Comparison of ENCODE assay signal across 17 cellular contexts in genomic region chr16:78584991-78585390, GRCh38.
A peak's percentile ranks its signal among the peaks of the same experiment; 100 is the strongest.
DNase-seq lines count a peak whose midpoint lies in the region; ATAC-seq and TF ChIP-seq lines count a peak whose summit lies in the region.
"Had no signal": no experiment of that assay in that cellular context is flagged by ENCODE, and none has a peak within 500 bp of the region (broad histone marks: within the 10 kb centered on the region; RNA-seq: fewer than 3 reads in every experiment).

No MANE protein-coding gene starts in this region.

- TF ChIP-seq CTCF in osteocyte (IDR thresholded peaks at IDR 0.05) (no peak), adrenal gland (IDR thresholded peaks at IDR 0.05) (no peak)

- H3K4me3 Mint-ChIP-seq in osteocyte (ENCODE audit: unreplicated experiment) = no peak overlapping the region
- no peak overlapping the region for H3K4me3 Mint-ChIP-seq in stimulated activated effector memory CD8-positive, alpha-beta T cell treated with anti-CD3 and anti-CD28 coated beads, Interleukin-12 subunit alpha, Interleukin-12 subunit beta, amount 100 ng/mL, for 72 hours
- H3K4me3 Mint-ChIP-seq: B cell; CD8-positive, alpha-beta T cell had no signal

- no peak for TF ChIP-seq POLR2A in adrenal gland (IDR thresholded peaks at IDR 0.05)

- H3K36me3 Mint-ChIP-seq in osteocyte (ENCODE audit: unreplicated experiment) = no peaks in the 10 kb centered on the region
- no peaks in the 10 kb centered on the region for H3K36me3 Mint-ChIP-seq in stimulated activated effector memory CD8-positive, alpha-beta T cell treated with anti-CD3 and anti-CD28 coated beads, Interleukin-12 subunit alpha, Interleukin-12 subunit beta, amount 100 ng/mL, for 72 hours
- H3K36me3 Mint-ChIP-seq: CD8-positive, alpha-beta T cell had no signal

- peak; percentile 46 for DNase-seq in RPMI7951 (ENCODE audit: low read depth)
- peak; percentile 57 for DNase-seq in islet precursor cell
- DNase-seq in osteocyte (ENCODE audit: extremely low spot score, unreplicated experiment) = no peak
- no peak for DNase-seq in stimulated activated effector memory CD8-positive, alpha-beta T cell treated with anti-CD3 and anti-CD28 coated beads, Interleukin-12 subunit alpha, Interleukin-12 subunit beta, amount 100 ng/mL, for 72 hours (ENCODE audit: low spot score in 2 of 2)
- no peak for DNase-seq in KBM-7
- no peak for DNase-seq in adrenal gland
- DNase-seq: Calu3; CD8-positive, alpha-beta T cell; DMS79 treated with DMSO at 0.1 percent for 48 hours; GF-D8; GOT3; IMR-90 had no signal

- in situ Hi-C loops in KBM-7 (cut with MboI; ENCODE audit: low pct_unique_long_range_greater_than_20kb, low sequenced_read_pairs) = no loop called here

- H3K4me1 Mint-ChIP-seq in osteocyte (ENCODE audit: unreplicated experiment) = peaks cover 14% of the 10 kb centered on the region
- H3K4me1 Mint-ChIP-seq in stimulated activated effector memory CD8-positive, alpha-beta T cell treated with anti-CD3 and anti-CD28 coated beads, Interleukin-12 subunit alpha, Interleukin-12 subunit beta, amount 100 ng/mL, for 72 hours = no peaks in the 10 kb centered on the region
- H3K4me1 Mint-ChIP-seq: B cell had no signal

- no peaks in the 10 kb centered on the region for H3K36me3 ChIP-seq in adrenal gland (replicated peaks in 1 of 2)
- H3K36me3 ChIP-seq: BLaER1 treated with 17β-estradiol and CSF1 and Interleukin-3, amounts not matched to agents 10 nM and 100 nM; HAP-1 had no signal

- no peak overlapping the region for H3K4me3 ChIP-seq in adrenal gland
- H3K4me3 ChIP-seq: BLaER1 treated with 17β-estradiol and CSF1 and Interleukin-3, amounts not matched to agents 10 nM and 100 nM; HAP-1 had no signal

- H3K4me1 ChIP-seq in adrenal gland (replicated peaks in 1 of 2) = no peaks in the 10 kb centered on the region
- H3K4me1 ChIP-seq: BLaER1 treated with 17β-estradiol and CSF1 and Interleukin-3, amounts not matched to agents 10 nM and 100 nM; HAP-1 had no signal

- WGBS in adrenal gland, 4 donors = 91 to 95% (median 93%) methylated on average over 8 of the region's 8 CpGs

- H3K9me3 ChIP-seq in adrenal gland (replicated peaks in 1 of 3) = no peaks in the 10 kb centered on the region
- H3K9me3 ChIP-seq: HAP-1 had no signal

- H3K9me3 Mint-ChIP-seq in osteocyte (ENCODE audit: unreplicated experiment) = peaks cover 6% of the 10 kb centered on the region
- no peaks in the 10 kb centered on the region for H3K9me3 Mint-ChIP-seq in stimulated activated effector memory CD8-positive, alpha-beta T cell treated with anti-CD3 and anti-CD28 coated beads, Interleukin-12 subunit alpha, Interleukin-12 subunit beta, amount 100 ng/mL, for 72 hours
- H3K9me3 Mint-ChIP-seq: CD8-positive, alpha-beta T cell had no signal

- intact Hi-C loops in adrenal gland (cut with DNase I) = no loop called here

- peak overlapping the region; percentile 58 for H3K27ac Mint-ChIP-seq in osteocyte (ENCODE audit: unreplicated experiment)
- peak overlapping the region; percentile 40 for H3K27ac Mint-ChIP-seq in stimulated activated effector memory CD8-positive, alpha-beta T cell treated with anti-CD3 and anti-CD28 coated beads, Interleukin-12 subunit alpha, Interleukin-12 subunit beta, amount 100 ng/mL, for 72 hours
- H3K27ac Mint-ChIP-seq: B cell; CD8-positive, alpha-beta T cell had no signal

- no peak overlapping the region for H3K27ac ChIP-seq in adrenal gland
- H3K27ac ChIP-seq: BLaER1 treated with 17β-estradiol and CSF1 and Interleukin-3, amounts not matched to agents 10 nM and 100 nM; HL-60 had no signal

- no peaks in the 10 kb centered on the region for H3K27me3 ChIP-seq in adrenal gland
- H3K27me3 ChIP-seq: BLaER1 treated with 17β-estradiol and CSF1 and Interleukin-3, amounts not matched to agents 10 nM and 100 nM had no signal

- H3K27me3 Mint-ChIP-seq in osteocyte (ENCODE audit: unreplicated experiment) = peaks cover 2% of the 10 kb centered on the region
- H3K27me3 Mint-ChIP-seq: B cell had no signal

- no peak for ATAC-seq in stimulated activated effector memory CD8-positive, alpha-beta T cell treated with anti-CD3 and anti-CD28 coated beads, Interleukin-12 subunit alpha, Interleukin-12 subunit beta, amount 100 ng/mL, for 72 hours
- no peak for ATAC-seq in HG03469 (IDR thresholded peaks at IDR 0.05; ENCODE audit: unreplicated experiment)
- ATAC-seq: CD8-positive, alpha-beta T cell had no signal

Comparison
In these comparisons a context has a peak if more than half of its experiments do, and no peak if none do; other contexts are left out.
1. DNase-seq: peak in RPMI7951 (single experiment) and islet precursor cell (single experiment); none in osteocyte (single experiment), stimulated activated effector memory CD8-positive, alpha-beta T cell treated with anti-CD3 and anti-CD28 coated beads, Interleukin-12 subunit alpha, Interleukin-12 subunit beta, amount 100 ng/mL, for 72 hours (0 of 2), KBM-7 (single experiment) and adrenal gland (0 of 7).